Comparison of ENCODE assay signal across 18 cellular contexts in genomic region chr2:226716126-226716525, GRCh38.
DNase-seq lines count a peak whose midpoint lies in the region; ATAC-seq and TF ChIP-seq lines count a peak whose summit lies in the region.
"Had no signal": no experiment of that assay in that cellular context is flagged by ENCODE, and none has a peak within 500 bp of the region (broad histone marks: within the 10 kb centered on the region; RNA-seq: fewer than 3 reads in every experiment).

No MANE protein-coding gene starts in this region.

- no peak overlapping the region for H3K4me3 ChIP-seq in RWPE2 (ENCODE audit: severe bottlenecking)
- no peak overlapping the region for H3K4me3 ChIP-seq in suprapubic skin
- H3K4me3 ChIP-seq: coronary artery, right lobe of liver, thoracic aorta had no signal

- TF ChIP-seq CTCF in RWPE2 (IDR thresholded peaks at IDR 0.05; ENCODE audit: poor library complexity, severe bottlenecking): no peak
- TF ChIP-seq CTCF in suprapubic skin (IDR thresholded peaks at IDR 0.05): no peak

- no peaks in the 10 kb centered on the region for H3K36me3 ChIP-seq in RWPE2 (ENCODE audit: low read depth)
- no peaks in the 10 kb centered on the region for H3K36me3 ChIP-seq in suprapubic skin
- H3K36me3 ChIP-seq: neutrophil, right lobe of liver, thoracic aorta had no signal

- ATAC-seq in GM18861 (IDR thresholded peaks at IDR 0.05; ENCODE audit: unreplicated experiment) (peak; percentile 44), GM21360 (IDR thresholded peaks at IDR 0.05; ENCODE audit: unreplicated experiment) (peak; percentile 75), HG02884 (IDR thresholded peaks at IDR 0.05; ENCODE audit: unreplicated experiment) (peak; percentile 81), RWPE2 (ENCODE audit: low read depth) (0 out of 3 replicates have a peak, but pooled peaks have one; percentile 25), GM18519 (IDR thresholded peaks at IDR 0.05; ENCODE audit: low FRiP score, unreplicated experiment) (no peak)
- ATAC-seq: right lobe of liver had no signal

- no peak for DNase-seq in RWPE2 (ENCODE audit: low spot score)
- DNase-seq in SK-N-DZ (ENCODE audit: low spot score): no peak
- no peak for DNase-seq in stimulated activated CD4-positive, alpha-beta T cell treated with anti-CD3 and anti-CD28 coated beads, Interleukin-2, amount 100 ng/mL, for 24 hours
- no peak for DNase-seq in suprapubic skin (ENCODE audit: low spot score in 2 of 2)
- DNase-seq: GDM1, NCI-H1092, NCI-H2171, NCI-H774, right lobe of liver had no signal

- no peaks in the 10 kb centered on the region for H3K9me3 ChIP-seq in RWPE2 (ENCODE audit: severe bottlenecking)
- H3K9me3 ChIP-seq in suprapubic skin: no peaks in the 10 kb centered on the region
- H3K9me3 ChIP-seq: neutrophil, right lobe of liver, thoracic aorta had no signal

- no peak for TF ChIP-seq POLR2A in suprapubic skin (IDR thresholded peaks at IDR 0.05)

- no peaks in the 10 kb centered on the region for H3K27me3 ChIP-seq in RWPE2 (ENCODE audit: insufficient read depth, poor library complexity, severe bottlenecking)
- H3K27me3 ChIP-seq in suprapubic skin: no peaks in the 10 kb centered on the region
- H3K27me3 ChIP-seq: right lobe of liver had no signal

- TF ChIP-seq EP300 in suprapubic skin (IDR thresholded peaks at IDR 0.05): no peak

- H3K27ac ChIP-seq in RWPE2 (ENCODE audit: poor library complexity, severe bottlenecking) (no peak overlapping the region), suprapubic skin (no peak overlapping the region)
- H3K27ac ChIP-seq: coronary artery, HL-60, neutrophil, right lobe of liver, thoracic aorta, VCaP had no signal

- peaks cover 6% of the 10 kb centered on the region for H3K4me1 ChIP-seq in RWPE2 (ENCODE audit: insufficient read depth, poor library complexity, severe bottlenecking)
- H3K4me1 ChIP-seq in suprapubic skin: no peaks in the 10 kb centered on the region
- H3K4me1 ChIP-seq: right lobe of liver had no signal
